ENCODE assay signal across 19 cellular contexts in genomic region chr9:72665421-72665820, GRCh38.
A peak's percentile ranks its signal among the peaks of the same experiment; 100 is the strongest.
DNase-seq lines count a peak whose midpoint lies in the region; ATAC-seq and TF ChIP-seq lines count a peak whose summit lies in the region.
"Had no signal": no experiment of that assay in that cellular context is flagged by ENCODE, and none has a peak within 500 bp of the region (broad histone marks: within the 10 kb centered on the region; RNA-seq: fewer than 3 reads in every experiment).

No MANE protein-coding gene starts in this region.

- H3K23ac ChIP-seq in neuronal stem cell (ENCODE audit: low read depth, low read length, poor library complexity), result no peak overlapping the region

- H3K18ac ChIP-seq in neuronal stem cell (ENCODE audit: low read length), result no peak overlapping the region

- intact Hi-C loops in MCF 10A (cut with micrococcal nuclease) (no loop called here), breast epithelium (cut with DNase I; ENCODE audit: low total_unique reads) (loop anchor here (10.0 kb wide), 1 partner anchor 1601 kb away; no protein-coding TSS in a partner anchor), mammary epithelial cell (cut with micrococcal nuclease) (no loop called here)

- no peak for TF ChIP-seq CTCF in MCF 10A (IDR thresholded peaks at IDR 0.05; ENCODE audit: unreplicated experiment)
- no peak for TF ChIP-seq CTCF in breast epithelium (IDR thresholded peaks at IDR 0.05)
- TF ChIP-seq CTCF in mammary epithelial cell (conservative IDR thresholded peaks at IDR 0.05 in 1 of 2, IDR thresholded peaks at IDR 0.05 in 1 of 2; ENCODE audit: extremely low read depth in 1 of 2, insufficient read depth in 1 of 2, low read depth in 1 of 2, low read length in 2 of 2), result no peak

- H3K4me2 ChIP-seq in mammary epithelial cell (ENCODE audit: insufficient read depth, low read depth, low read length), result peak overlapping the region; percentile 44
- H3K4me2 ChIP-seq in neuronal stem cell (ENCODE audit: insufficient read depth, low read length, poor library complexity, severe bottlenecking), result no peak overlapping the region

- peak overlapping the region; percentile 59 for H3K27ac Mint-ChIP-seq in MCF 10A (ENCODE audit: low read depth, unreplicated experiment)
- H3K27ac Mint-ChIP-seq: activated naive CD4-positive, alpha-beta T cell treated with anti-CD3 and anti-CD28 coated beads for 36 hours; stimulated activated effector memory CD8-positive, alpha-beta T cell treated with anti-CD3 and anti-CD28 coated beads, Interleukin-12 subunit alpha, Interleukin-12 subunit beta, amount 100 ng/mL, for 72 hours had no signal

- no peak for TF ChIP-seq POLR2A in breast epithelium (IDR thresholded peaks at IDR 0.05)

- CTCF ChIA-PET in MCF 10A (lab: Yijun Ruan, JAX) (interaction anchor here (0.7 to 1.3 kb wide), 2 partner anchors 20 to 71 kb away, joined by 4 read pairs; no protein-coding TSS in a partner anchor), mammary epithelial cell (lab: Charles Lee; ENCODE audit: low non-redundant PET) (interaction anchor here (0.7 kb wide), 2 partner anchors 86 to 416 kb away, joined by 3 to 9 read pairs; no protein-coding TSS in a partner anchor)

- no peak overlapping the region for H2BK15ac ChIP-seq in neuronal stem cell (ENCODE audit: low read length)

- in situ Hi-C loops in mammary epithelial cell (cut with MboI; ENCODE audit: low sequenced_read_pairs in 2 of 2), result no loop called here

- H3K4ac ChIP-seq in neuronal stem cell (ENCODE audit: low read length), result no peak overlapping the region

- H4K20me1 ChIP-seq in mammary epithelial cell (ENCODE audit: insufficient read depth, low read length), result no peaks in the 10 kb centered on the region

- WGBS in mammary epithelial cell (ENCODE audit: low coverage, missing lambda C conversion rate), result 0% methylated on average over 2 of the region's 2 CpGs
- no CpG with 5 or more reads among the region's 2 CpGs for WGBS in neuronal stem cell (ENCODE audit: extremely low coverage in 2 of 2, insufficient read length in 2 of 2, insufficient replicate concordance in 1 of 2), 2 donors

- no peaks in the 10 kb centered on the region for H3K79me1 ChIP-seq in neuronal stem cell (ENCODE audit: low read depth, low read length)

- no peak overlapping the region for H3K4me3 Mint-ChIP-seq in MCF 10A (ENCODE audit: unreplicated experiment)
- H3K4me3 Mint-ChIP-seq: activated naive CD4-positive, alpha-beta T cell treated with anti-CD3 and anti-CD28 coated beads for 36 hours; stimulated activated effector memory CD8-positive, alpha-beta T cell treated with anti-CD3 and anti-CD28 coated beads, Interleukin-12 subunit alpha, Interleukin-12 subunit beta, amount 100 ng/mL, for 72 hours had no signal

- H2BK120ac ChIP-seq in neuronal stem cell (ENCODE audit: low read depth, low read length), result no peak overlapping the region

- H3K4me1 Mint-ChIP-seq in MCF 10A (ENCODE audit: insufficient read depth, unreplicated experiment), result peaks cover 7% of the 10 kb centered on the region
- H3K4me1 Mint-ChIP-seq: stimulated activated effector memory CD8-positive, alpha-beta T cell treated with anti-CD3 and anti-CD28 coated beads, Interleukin-12 subunit alpha, Interleukin-12 subunit beta, amount 100 ng/mL, for 72 hours had no signal

- H2AK5ac ChIP-seq in neuronal stem cell (ENCODE audit: low read depth, low read length), result no peak overlapping the region

- no peak for ATAC-seq in GM19023 (IDR thresholded peaks at IDR 0.05; ENCODE audit: unreplicated experiment)
- ATAC-seq: right lobe of liver; stimulated activated effector memory CD8-positive, alpha-beta T cell treated with anti-CD3 and anti-CD28 coated beads, Interleukin-12 subunit alpha, Interleukin-12 subunit beta, amount 100 ng/mL, for 72 hours had no signal

- H3K4me1 ChIP-seq in breast epithelium (no peaks in the 10 kb centered on the region), mammary epithelial cell (ENCODE audit: insufficient read depth, low read length) (peaks cover 33% of the 10 kb centered on the region), neuronal stem cell (ENCODE audit: control insufficient read depth in 2 of 2, insufficient read depth in 1 of 2, low read depth in 1 of 2, low read length in 2 of 2) (peaks cover 0 to 5% of the 10 kb centered on the region in 2 donors)
- H3K4me1 ChIP-seq: right lobe of liver, upper lobe of left lung had no signal

- no peaks in the 10 kb centered on the region for H3K79me2 ChIP-seq in mammary epithelial cell (ENCODE audit: insufficient read depth, low read length)

- no peaks in the 10 kb centered on the region for H3K27me3 ChIP-seq in breast epithelium
- H3K27me3 ChIP-seq in mammary epithelial cell (ENCODE audit: insufficient read depth, low read length), result no peaks in the 10 kb centered on the region
- no peaks in the 10 kb centered on the region for H3K27me3 ChIP-seq in neuronal stem cell (ENCODE audit: control insufficient read depth in 3 of 3, insufficient read depth in 3 of 3, low read depth in 1 of 3, low read length in 3 of 3)
- H3K27me3 ChIP-seq: right lobe of liver, upper lobe of left lung had no signal

- H4K8ac ChIP-seq in neuronal stem cell (ENCODE audit: low read depth, low read length), result no peak overlapping the region

- H2BK12ac ChIP-seq in neuronal stem cell (ENCODE audit: low read length), result no peak overlapping the region

- H2AFZ ChIP-seq in mammary epithelial cell (ENCODE audit: low read depth, low read length) (peak overlapping the region; percentile 93), neuronal stem cell (ENCODE audit: low read length) (no peak overlapping the region)

- BruUV-seq in MCF 10A (replicated peaks; lab: Mats Ljungman, UMichigan) (no TSS peak), mammary epithelial cell (replicated peaks; lab: Mats Ljungman, UMichigan) (no TSS peak)

- H3K36me3 ChIP-seq in breast epithelium (no peaks in the 10 kb centered on the region), mammary epithelial cell (ENCODE audit: insufficient read depth, low read length) (no peaks in the 10 kb centered on the region), neuronal stem cell (replicated peaks in 1 of 2; ENCODE audit: control insufficient read depth in 2 of 2, insufficient read depth in 2 of 2, low read length in 2 of 2) (no peaks in the 10 kb centered on the region)
- H3K36me3 ChIP-seq: right lobe of liver, upper lobe of left lung had no signal

- H3K9me3 ChIP-seq in breast epithelium, result no peaks in the 10 kb centered on the region
- no peaks in the 10 kb centered on the region for H3K9me3 ChIP-seq in mammary epithelial cell (replicated peaks; ENCODE audit: insufficient read depth, low read length)
- H3K9me3 ChIP-seq in neuronal stem cell (replicated peaks in 1 of 2; ENCODE audit: control insufficient read depth in 2 of 2, insufficient read depth in 1 of 2, low read depth in 1 of 2, low read length in 2 of 2), result peaks cover 0 to 3% of the 10 kb centered on the region in 2 donors
- H3K9me3 ChIP-seq: right lobe of liver, upper lobe of left lung had no signal

- dilution Hi-C loops in mammary epithelial cell (cut with HindIII; ENCODE audit: low sequenced_read_pairs), result no loop called here

- H3K4me3 ChIP-seq in breast epithelium (no peak overlapping the region), mammary epithelial cell (replicated peaks in 1 of 3; ENCODE audit: insufficient read depth in 1 of 3, low read depth in 2 of 3, low read length in 3 of 3) (no peak overlapping the region), neuronal stem cell (ENCODE audit: low read length in 2 of 2) (no peak overlapping the region)
- H3K4me3 ChIP-seq: lung, right lobe of liver, upper lobe of left lung had no signal

- H3K9me3 Mint-ChIP-seq in MCF 10A (ENCODE audit: unreplicated experiment), result no peaks in the 10 kb centered on the region
- H3K9me3 Mint-ChIP-seq: activated naive CD4-positive, alpha-beta T cell treated with anti-CD3 and anti-CD28 coated beads for 36 hours; stimulated activated effector memory CD8-positive, alpha-beta T cell treated with anti-CD3 and anti-CD28 coated beads, Interleukin-12 subunit alpha, Interleukin-12 subunit beta, amount 100 ng/mL, for 72 hours had no signal

- peak; percentile 11 for DNase-seq in MCF 10A (ENCODE audit: unreplicated experiment)
- no peak for DNase-seq in breast epithelium (ENCODE audit: low spot score in 2 of 2)
- DNase-seq in mammary epithelial cell, result peak; percentile 77
- DNase-seq in islet precursor cell, result peak; percentile 79
- no peak for DNase-seq in neuronal stem cell (ENCODE audit: low spot score)
- no peak for DNase-seq in T-helper 1 cell
- DNase-seq in stimulated activated naive CD4-positive, alpha-beta T cell (lab: John Stamatoyannopoulos, UW), result no peak
- DNase-seq: 8988T; activated CD4-positive, CD25-positive, alpha-beta regulatory T cell treated with anti-CD3 and anti-CD28 coated beads, Interleukin-2, amount 50 U/mL, for 72 hours; activated CD8-positive, alpha-beta memory T cell treated with anti-CD3 and anti-CD28 coated beads, Interleukin-2, amount 50 U/mL, for 4 hours; activated naive CD4-positive, alpha-beta T cell treated with anti-CD3 and anti-CD28 coated beads for 36 hours; COR-L47; NCI-H748 treated with DMSO at 0.1 percent for 48 hours; right lobe of liver; T-helper 2 cell; upper lobe of left lung had no signal

- no peak overlapping the region for H3K14ac ChIP-seq in neuronal stem cell (ENCODE audit: low read length)

- no peak overlapping the region for H4K91ac ChIP-seq in neuronal stem cell (ENCODE audit: low read depth, low read length, poor library complexity)

- H3K27ac ChIP-seq in breast epithelium (no peak overlapping the region), mammary epithelial cell (ENCODE audit: insufficient read depth, low read depth, low read length) (peak overlapping the region; percentile 77), neuronal stem cell (replicated peaks; ENCODE audit: low read length) (no peak overlapping the region)
- H3K27ac ChIP-seq: right lobe of liver, upper lobe of left lung had no signal

- no peak overlapping the region for H2BK5ac ChIP-seq in neuronal stem cell (ENCODE audit: low read length)

- no peak overlapping the region for H3K9ac ChIP-seq in mammary epithelial cell (ENCODE audit: insufficient read depth, low read length)
- H3K9ac ChIP-seq in neuronal stem cell (ENCODE audit: low read depth, low read length, poor library complexity), result no peak overlapping the region

- H3K27me3 Mint-ChIP-seq in MCF 10A (ENCODE audit: insufficient read depth, unreplicated experiment), result no peaks in the 10 kb centered on the region

- POLR2A ChIA-PET in MCF 10A (lab: Yijun Ruan, JAX), result interaction anchor here (0.6 kb wide), 1 partner anchor 33 kb away, joined by 3 read pairs; no protein-coding TSS in a partner anchor

- H3K36me3 Mint-ChIP-seq in MCF 10A (ENCODE audit: insufficient read depth, unreplicated experiment), result no peaks in the 10 kb centered on the region
- H3K36me3 Mint-ChIP-seq: stimulated activated effector memory CD8-positive, alpha-beta T cell treated with anti-CD3 and anti-CD28 coated beads, Interleukin-12 subunit alpha, Interleukin-12 subunit beta, amount 100 ng/mL, for 72 hours had no signal

Comparison
In these comparisons a context has a peak if more than half of its experiments do, and no peak if none do; other contexts are left out.
1. DNase-seq: peak in MCF 10A (single experiment), mammary epithelial cell (single experiment) and islet precursor cell (single experiment); none in breast epithelium (0 of 2), neuronal stem cell (single experiment), T-helper 1 cell (0 of 5) and stimulated activated naive CD4-positive, alpha-beta T cell (0 of 6).